ENCODE assay signal across 11 cellular contexts in genomic region chr7:123079021-123079420, GRCh38.
"Had no signal": no experiment of that assay in that cellular context is flagged by ENCODE, and none has a peak within 500 bp of the region (broad histone marks: within the 10 kb centered on the region; RNA-seq: fewer than 3 reads in every experiment).

No MANE protein-coding gene starts in this region.

- FAIRE-seq: H1, H54 had no signal

- H3K9ac ChIP-seq: GM23248 had no signal

- ATAC-seq: GM23338, HCT116 had no signal

- H3K4me2 ChIP-seq: GM23338 had no signal

- H3K9me3 ChIP-seq: HAP-1 had no signal

- H3K4me1 ChIP-seq: HAP-1 had no signal

- H3K27ac ChIP-seq: GM23248 had no signal

- H3K4me3 ChIP-seq: GM23248, GM23338, HAP-1 had no signal

- H3K36me3 ChIP-seq: HAP-1 had no signal

- H2AFZ ChIP-seq: GM23248, GM23338 had no signal

- DNase-seq: GM23248, GOT3, H7, H9, HCEC 1CT, HFFc6 had no signal
